Comparison of ENCODE assay signal across 11 cellular contexts in genomic region chr7:27134392-27134791, GRCh38. TPM values are rescaled to one million over a fixed set of nuclear protein-coding genes. Genes with fewer than 3 reads are reported as not detected.
DNase-seq lines count a peak whose midpoint lies in the region; ATAC-seq and TF ChIP-seq lines count a peak whose summit lies in the region.
"Had no signal": no experiment of that assay in that cellular context is flagged by ENCODE, and none has a peak within 500 bp of the region (broad histone marks: within the 10 kb centered on the region; RNA-seq: fewer than 3 reads in every experiment).

No MANE protein-coding gene starts in this region.

- CTCF ChIA-PET in mammary epithelial cell (lab: Charles Lee; ENCODE audit: low non-redundant PET) = interaction anchor here (0.6 to 0.9 kb wide), 3 partner anchors 28 to 1182 kb away, joined by 3 to 29 read pairs (median 3); no protein-coding TSS in a partner anchor

- BruUV-seq in mammary epithelial cell (replicated peaks; lab: Mats Ljungman, UMichigan) = no TSS peak

- peaks cover 35% of the 10 kb centered on the region for H3K79me2 ChIP-seq in mammary epithelial cell (ENCODE audit: insufficient read depth, low read length)

- no peaks in the 10 kb centered on the region for H4K20me1 ChIP-seq in mammary epithelial cell (ENCODE audit: insufficient read depth, low read length)

- H3K9me3 ChIP-seq in mammary epithelial cell (replicated peaks; ENCODE audit: insufficient read depth, low read length) = no peaks in the 10 kb centered on the region

- H3K27ac ChIP-seq in mammary epithelial cell (ENCODE audit: insufficient read depth, low read depth, low read length) = peak overlapping the region; percentile 65

- dilution Hi-C loops in mammary epithelial cell (cut with HindIII; ENCODE audit: low sequenced_read_pairs) = loop anchor here (5.0 kb wide), 1 partner anchor 277 kb away; no protein-coding TSS in a partner anchor

- ATAC-seq in Right ventricle myocardium superior (ENCODE audit: poor library complexity) (no peak), GM21447 (IDR thresholded peaks at IDR 0.05; ENCODE audit: unreplicated experiment) (no peak)
- ATAC-seq: left cardiac atrium had no signal

- H3K36me3 ChIP-seq in mammary epithelial cell (ENCODE audit: insufficient read depth, low read length) = no peaks in the 10 kb centered on the region

- no peak overlapping the region for H3K4me3 ChIP-seq in mammary epithelial cell (replicated peaks in 1 of 3; ENCODE audit: insufficient read depth in 1 of 3, low read depth in 2 of 3, low read length in 3 of 3)

- H3K4me2 ChIP-seq in mammary epithelial cell (ENCODE audit: insufficient read depth, low read depth, low read length) = peak overlapping the region; percentile 49

- intact Hi-C loops in mammary epithelial cell (cut with micrococcal nuclease) = no loop called here
- intact Hi-C loops in Right ventricle myocardium superior (cut with DNase I) = no loop called here

- H3K4me1 ChIP-seq in mammary epithelial cell (ENCODE audit: insufficient read depth, low read length) = peaks cover 64% of the 10 kb centered on the region

- WGBS in mammary epithelial cell (ENCODE audit: low coverage, missing lambda C conversion rate) = 2% methylated on average over 2 of the region's 2 CpGs

- no peak for TF ChIP-seq CTCF in mammary epithelial cell (conservative IDR thresholded peaks at IDR 0.05 in 1 of 2, IDR thresholded peaks at IDR 0.05 in 1 of 2; ENCODE audit: extremely low read depth in 1 of 2, insufficient read depth in 1 of 2, low read depth in 1 of 2, low read length in 2 of 2)

- no peaks in the 10 kb centered on the region for H3K27me3 ChIP-seq in mammary epithelial cell (ENCODE audit: insufficient read depth, low read length)

- in situ Hi-C loops in KBM-7 (cut with MboI; ENCODE audit: low pct_unique_long_range_greater_than_20kb, low sequenced_read_pairs) = no loop called here
- in situ Hi-C loops in mammary epithelial cell (cut with MboI; ENCODE audit: low sequenced_read_pairs in 2 of 2) = no loop called here

- peak overlapping the region; percentile 33 for H3K9ac ChIP-seq in mammary epithelial cell (ENCODE audit: insufficient read depth, low read length)

- H2AFZ ChIP-seq in mammary epithelial cell (ENCODE audit: low read depth, low read length) = no peak overlapping the region

- DNase-seq in GM04504 (ENCODE audit: low read depth) = peak; percentile 89
- DNase-seq in KBM-7 = peak; percentile 24
- DNase-seq in mammary epithelial cell = peak; percentile 98
- DNase-seq in renal cortical epithelial cell (ENCODE audit: low read depth) = peak; percentile 94
- DNase-seq in Right ventricle myocardium superior = no peak
- no peak for DNase-seq in SK-N-DZ (ENCODE audit: low spot score)
- DNase-seq in pons (ENCODE audit: low spot score) = no peak
- DNase-seq: central memory CD4-positive, alpha-beta T cell; left cardiac atrium; NCI-H1694 treated with DMSO at 0.1 percent for 48 hours had no signal

RNA-seq across cellular contexts. Expression of gene HOXA4, which starts 3.8 kb away (rescaled TPM):
- total RNA-seq in mammary epithelial cell = 1 to 10 TPM in 1 of 2 donors, not detected in 1; 1.5 TPM
- polyA plus RNA-seq in mammary epithelial cell = 1.8 TPM
- polyA minus RNA-seq in mammary epithelial cell = 9.3 TPM
- total RNA-seq in renal cortical epithelial cell = 0.17 and 0.75 TPM in 2 replicates
- total RNA-seq in Right ventricle myocardium superior = 0.97 TPM
- not detected in 2 replicates for polyA plus RNA-seq in SK-N-DZ (2014; cell fraction: cytosol; rRNA removed)
- polyA plus RNA-seq in SK-N-DZ (2014; cell fraction: nucleus; rRNA removed) = not detected in 2 replicates

RNA-seq across cellular contexts. Expression of gene HOXA5, which starts 9.1 kb away (rescaled TPM):
- total RNA-seq in mammary epithelial cell (10 to 100 TPM in 1 of 2 donors, 1 to 10 TPM in 1; 9.1 to 11.0 TPM), renal cortical epithelial cell (13.4 and 34.2 TPM in 2 replicates), Right ventricle myocardium superior (0.62 TPM)
- polyA plus RNA-seq in mammary epithelial cell = 8.6 TPM
- 4.3 TPM for polyA minus RNA-seq in mammary epithelial cell
- polyA plus RNA-seq in SK-N-DZ (2014; cell fraction: cytosol; rRNA removed) = not detected in 2 replicates
- polyA plus RNA-seq in SK-N-DZ (2014; cell fraction: nucleus; rRNA removed) = not detected in 2 replicates

RNA-seq across cellular contexts. Expression of gene HOXA6, which starts 13.2 kb away (rescaled TPM):
- 1 to 10 TPM; 3.1 to 4.7 TPM for total RNA-seq in mammary epithelial cell
- polyA plus RNA-seq in mammary epithelial cell = 0.71 TPM
- 1.1 TPM for polyA minus RNA-seq in mammary epithelial cell
- 2.8 and 22.0 TPM in 2 replicates for total RNA-seq in renal cortical epithelial cell
- not detected for total RNA-seq in Right ventricle myocardium superior
- not detected in 2 replicates for polyA plus RNA-seq in SK-N-DZ (2014; cell fraction: cytosol; rRNA removed)
- polyA plus RNA-seq in SK-N-DZ (2014; cell fraction: nucleus; rRNA removed) = not detected in 2 replicates
- total RNA-seq: left cardiac atrium had no signal

RNA-seq across cellular contexts. Expression of gene HOXA3, which starts 18.0 kb away (rescaled TPM):
- 1 to 10 TPM; 2.0 to 9.9 TPM for total RNA-seq in mammary epithelial cell
- polyA plus RNA-seq in mammary epithelial cell = 1.4 TPM
- polyA minus RNA-seq in mammary epithelial cell = 0.83 TPM
- 4.2 and 7.2 TPM in 2 replicates for total RNA-seq in renal cortical epithelial cell
- total RNA-seq in Right ventricle myocardium superior = 0.35 TPM
- not detected in 2 replicates for polyA plus RNA-seq in SK-N-DZ (2014; cell fraction: cytosol; rRNA removed)
- polyA plus RNA-seq in SK-N-DZ (2014; cell fraction: nucleus; rRNA removed) = not detected in 2 replicates

RNA-seq across cellular contexts. Expression of gene HOXA7, which starts 22.1 kb away (rescaled TPM):
- total RNA-seq in mammary epithelial cell (1 to 10 TPM; 2.3 to 8.0 TPM), renal cortical epithelial cell (1.2 and 12.0 TPM in 2 replicates), Right ventricle myocardium superior (not detected)
- polyA plus RNA-seq in mammary epithelial cell = 3.9 TPM
- 3.7 TPM for polyA minus RNA-seq in mammary epithelial cell
- not detected in 2 replicates for polyA plus RNA-seq in SK-N-DZ (2014; cell fraction: cytosol; rRNA removed)
- polyA plus RNA-seq in SK-N-DZ (2014; cell fraction: nucleus; rRNA removed) = not detected in 2 replicates

Comparison
In these comparisons a context has a peak if more than half of its experiments do, and no peak if none do; other contexts are left out.
1. DNase-seq: peak in GM04504 (single experiment), KBM-7 (single experiment), mammary epithelial cell (single experiment) and renal cortical epithelial cell (single experiment); none in Right ventricle myocardium superior (single experiment), SK-N-DZ (single experiment) and pons (single experiment).